Comparison of ENCODE assay signal across 14 cellular contexts in genomic region chr4:59612235-59612634, GRCh38.
DNase-seq lines count a peak whose midpoint lies in the region; ATAC-seq, FAIRE-seq and TF ChIP-seq lines count a peak whose summit lies in the region.
"Had no signal": no experiment of that assay in that cellular context is flagged by ENCODE, and none has a peak within 500 bp of the region (broad histone marks: within the 10 kb centered on the region; RNA-seq: fewer than 3 reads in every experiment).

No MANE protein-coding gene starts in this region.

- no peak for TF ChIP-seq RAD21 in HepG2 (CRISPR knock-in tag; IDR thresholded peaks at IDR 0.05)

- H3K4me2 ChIP-seq in HepG2 (ENCODE audit: low read depth, low read length), result no peak overlapping the region

- H2AFZ ChIP-seq in HepG2 (ENCODE audit: low read length), result no peak overlapping the region

- no peak overlapping the region for H3K27ac ChIP-seq in right lobe of liver
- H3K27ac ChIP-seq in HepG2 (ENCODE audit: extremely low read length, insufficient read depth, low read length), result no peak overlapping the region
- H3K27ac ChIP-seq in aorta (ENCODE audit: low read depth in 1 of 2, low read length in 2 of 2), result no peak overlapping the region
- H3K27ac ChIP-seq: SK-N-MC had no signal

- TF ChIP-seq POLR2A in right lobe of liver (IDR thresholded peaks at IDR 0.05) (no peak), HepG2 (IDR thresholded peaks at IDR 0.05; ENCODE audit: insufficient read depth in 1 of 2, low read depth in 2 of 2, low read length in 2 of 2) (no peak)

- 64% methylated on average over 1 of the region's 1 CpG for WGBS in right lobe of liver (ENCODE audit: insufficient coverage, low coverage, low lambda C conversion rate, missing lambda C conversion rate)
- WGBS in HepG2 (ENCODE audit: low lambda C conversion rate), result 0% methylated on average over 1 of the region's 1 CpG
- 52 to 57% methylated on average over 1 of the region's 1 CpG for WGBS in aorta, 2 donors

- in situ Hi-C loops in HepG2 (cut with HindIII; ENCODE audit: extremely low pct_ligation_motif_present, low pct_unique_long_range_greater_than_20kb), result no loop called here

- H3K9ac ChIP-seq in HepG2 (ENCODE audit: insufficient read depth, low read depth, low read length), result no peak overlapping the region
- H3K9ac ChIP-seq in adipocyte (ENCODE audit: low read length), result no peak overlapping the region

- H3K9me3 ChIP-seq in right lobe of liver (no peaks in the 10 kb centered on the region), HepG2 (ENCODE audit: low read length) (no peaks in the 10 kb centered on the region), adipocyte (ENCODE audit: control insufficient read depth, low read length) (no peaks in the 10 kb centered on the region), aorta (ENCODE audit: control insufficient read depth, low read length) (no peaks in the 10 kb centered on the region)

- H4K20me1 ChIP-seq in HepG2 (ENCODE audit: insufficient read depth, low read length), result no peaks in the 10 kb centered on the region

- FAIRE-seq in HepG2 (lab: Jason Lieb, UNC), result no peak
- FAIRE-seq: K562 had no signal

- BruUV-seq in HepG2 (replicated peaks; lab: Mats Ljungman, UMichigan), result no TSS peak

- TF ChIP-seq CTCF in right lobe of liver (IDR thresholded peaks at IDR 0.05), result no peak
- TF ChIP-seq CTCF in HepG2 (CRISPR knock-in tag; IDR thresholded peaks at IDR 0.05), result no peak

- H3K36me3 ChIP-seq in right lobe of liver (no peaks in the 10 kb centered on the region), HepG2 (replicated peaks in 1 of 2; ENCODE audit: control insufficient read depth in 1 of 2, insufficient read depth in 2 of 2, low read length in 2 of 2) (no peaks in the 10 kb centered on the region), adipocyte (ENCODE audit: control insufficient read depth, insufficient read depth, low read length, severe bottlenecking) (no peaks in the 10 kb centered on the region), aorta (ENCODE audit: control insufficient read depth in 1 of 2, insufficient read depth in 2 of 2, low read length in 1 of 2) (no peaks in the 10 kb centered on the region)

- POLR2A ChIA-PET in HepG2 (lab: Yijun Ruan, JAX), result no interaction called here

- no peaks in the 10 kb centered on the region for H3K79me2 ChIP-seq in HepG2 (ENCODE audit: insufficient read depth, low read length)

- DNase-seq in right lobe of liver (no peak), HepG2 (ENCODE audit: low spot score) (no peak), adipocyte (ENCODE audit: low read depth) (peak; percentile 72), foreskin melanocyte (peak; percentile 57), aorta (no peak)
- no peak for DNase-seq in activated CD4-positive, CD25-positive, alpha-beta regulatory T cell (lab: John Stamatoyannopoulos, UW)
- DNase-seq: activated CD8-positive, alpha-beta T cell treated with anti-CD3 and anti-CD28 coated beads for 36 hours; naive B cell; NCI-H446 had no signal

- TF ChIP-seq EP300 in HepG2 (IDR thresholded peaks at IDR 0.05; ENCODE audit: low read depth in 2 of 2, low read length in 2 of 2) (no peak), HepG2 (CRISPR knock-in tag; IDR thresholded peaks at IDR 0.05; ENCODE audit: borderline replicate concordance) (no peak)

- H3K27me3 ChIP-seq in right lobe of liver, result no peaks in the 10 kb centered on the region
- H3K27me3 ChIP-seq in HepG2 (ENCODE audit: control insufficient read depth in 1 of 2, insufficient read depth in 2 of 2, low read length in 2 of 2), result no peaks in the 10 kb centered on the region
- no peaks in the 10 kb centered on the region for H3K27me3 ChIP-seq in adipocyte (replicated peaks; ENCODE audit: control insufficient read depth, insufficient read depth, low read length)
- no peaks in the 10 kb centered on the region for H3K27me3 ChIP-seq in aorta (ENCODE audit: control insufficient read depth in 1 of 2, insufficient read depth in 2 of 2, low read length in 1 of 2)

- CTCF ChIA-PET in HepG2 (lab: Yijun Ruan, JAX; ENCODE audit: low intra/inter-chr PET ratio, low total read pairs), result no interaction called here

- ATAC-seq in right lobe of liver, result peak in 3 of 4 donors; percentile 28 to 91 (median 50)
- no peak for ATAC-seq in HepG2
- ATAC-seq in aorta (ENCODE audit: low FRiP score), result peak; percentile 56
- no peak for ATAC-seq in activated CD4-positive, CD25-positive, alpha-beta regulatory T cell treated with anti-CD3 and anti-CD28 coated beads, Interleukin-2, amount 50 U/mL, for 24 hours
- no peak for ATAC-seq in HG03520 (IDR thresholded peaks at IDR 0.05; ENCODE audit: unreplicated experiment)
- ATAC-seq: activated CD8-positive, alpha-beta T cell treated with anti-CD3 and anti-CD28 coated beads for 36 hours; activated naive CD4-positive, alpha-beta T cell treated with anti-CD3 and anti-CD28 coated beads, Interleukin-2, amount 50 U/mL, for 72 hours; K562 had no signal

- intact Hi-C loops in right lobe of liver (cut with DNase I) (no loop called here), HepG2 (cut with micrococcal nuclease; ENCODE audit: unreplicated experiment) (no loop called here), aorta (cut with DNase I) (no loop called here)

- H3K4me3 ChIP-seq in right lobe of liver (no peak overlapping the region), HepG2 (replicated peaks in 1 of 3; ENCODE audit: insufficient read depth in 1 of 3, low read depth in 2 of 3, low read length in 3 of 3) (no peak overlapping the region), adipocyte (ENCODE audit: low read length) (no peak overlapping the region), aorta (ENCODE audit: low read length in 2 of 2) (no peak overlapping the region)
- H3K4me3 ChIP-seq: K562, SK-N-MC had no signal

- H3K4me1 ChIP-seq in right lobe of liver (peaks cover 0 to 7% (median 0%) of the 10 kb centered on the region in 4 donors), HepG2 (ENCODE audit: insufficient read depth, low read length) (no peaks in the 10 kb centered on the region), adipocyte (ENCODE audit: control insufficient read depth, insufficient read depth, low read length) (peaks cover 6% of the 10 kb centered on the region), aorta (ENCODE audit: control insufficient read depth in 1 of 2, insufficient read depth in 2 of 2, low read length in 2 of 2) (peaks cover 2 to 3% of the 10 kb centered on the region in 2 donors)

TF ChIP-seq in HepG2, 621 proteins besides CTCF, POLR2A, EP300 and RAD21 (continues in another document):
- TF ChIP-seq NFIC (IDR thresholded peaks at IDR 0.05; ENCODE audit: low read length) (no peak), ZNF737 (CRISPR knock-in tag; IDR thresholded peaks at IDR 0.05; ENCODE audit: borderline replicate concordance) (no peak), ZBTB7B (CRISPR knock-in tag; IDR thresholded peaks at IDR 0.05) (no peak), ZMYM4 (CRISPR knock-in tag; IDR thresholded peaks at IDR 0.05) (no peak), ZBTB37 (CRISPR knock-in tag; IDR thresholded peaks at IDR 0.05) (no peak), ZBTB42 (CRISPR knock-in tag; IDR thresholded peaks at IDR 0.05) (no peak), SALL2 (CRISPR knock-in tag; IDR thresholded peaks at IDR 0.05) (no peak), ZNF224 (CRISPR knock-in tag; IDR thresholded peaks at IDR 0.05) (no peak), AGO1 (IDR thresholded peaks at IDR 0.05; ENCODE audit: low read depth, low read length, poor library complexity, severe bottlenecking) (no peak), SNAPC2 (CRISPR knock-in tag; IDR thresholded peaks at IDR 0.05) (no peak), U2AF1 (optimal IDR thresholded peaks at IDR 0.05; ENCODE audit: low read depth, low read length) (no peak), SNRNP70 (IDR thresholded peaks at IDR 0.05; ENCODE audit: low read depth, low read length) (no peak), KAT2B (IDR thresholded peaks at IDR 0.05; ENCODE audit: borderline replicate concordance, low read depth, low read length) (no peak), CHCHD3 (CRISPR knock-in tag; IDR thresholded peaks at IDR 0.05) (no peak)

Comparison
In these comparisons a context has a peak if more than half of its experiments do, and no peak if none do; other contexts are left out.
1. ATAC-seq: peak in right lobe of liver (3 of 4) and aorta (single experiment); none in HepG2 (single experiment), activated CD4-positive, CD25-positive, alpha-beta regulatory T cell treated with anti-CD3 and anti-CD28 coated beads, Interleukin-2, amount 50 U/mL, for 24 hours (0 of 2) and HG03520 (single experiment).
2. DNase-seq: peak in adipocyte (single experiment) and foreskin melanocyte (single experiment); none in right lobe of liver (0 of 3), HepG2 (single experiment), aorta (0 of 2) and activated CD4-positive, CD25-positive, alpha-beta regulatory T cell (0 of 4).